20 cellular contexts compared by ENCODE assay signal in the genomic region with DNA sequence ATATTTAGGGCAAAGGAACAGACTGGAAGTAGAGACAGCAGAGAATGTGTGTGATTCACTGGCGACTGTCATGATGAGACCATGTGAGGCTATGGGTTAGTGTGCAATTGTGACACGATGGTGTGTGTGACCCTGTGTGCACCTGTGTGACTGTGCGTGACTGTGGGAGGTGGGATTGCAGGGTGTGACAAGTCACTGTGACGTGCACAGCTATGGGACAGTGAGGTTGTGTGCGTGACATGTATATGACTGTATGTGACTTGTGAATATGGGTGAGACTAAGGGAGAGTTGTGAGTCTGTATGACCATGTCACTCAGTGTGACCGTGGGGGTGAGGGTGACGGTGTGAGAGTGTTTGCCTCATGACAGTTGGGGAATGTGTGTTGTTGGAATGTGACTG. TPM values are rescaled to one million over a fixed set of nuclear protein-coding genes. Genes with fewer than 3 reads are reported as not detected.
DNase-seq lines count a peak whose midpoint lies in the region; ATAC-seq, FAIRE-seq and TF ChIP-seq lines count a peak whose summit lies in the region.
"Had no signal": no experiment of that assay in that cellular context is flagged by ENCODE, and none has a peak within 500 bp of the region (broad histone marks: within the 10 kb centered on the region; RNA-seq: fewer than 3 reads in every experiment).

No MANE protein-coding gene starts in this region.

- no peak overlapping the region for H2AK5ac ChIP-seq in trophoblast cell (ENCODE audit: low read length)

- H3K4me2 ChIP-seq in GM23338 (no peak overlapping the region), K562 (ENCODE audit: insufficient read depth, low read length) (no peak overlapping the region), trophoblast cell (ENCODE audit: low read length) (no peak overlapping the region)

- H3K27ac ChIP-seq in GM23338 (ENCODE audit: low read depth): no peak overlapping the region
- no peak overlapping the region; the same call in 2 of the 3 replicates for H3K27ac ChIP-seq in K562 (ENCODE audit: extremely low read depth, low read depth, low read length)
- H3K27ac ChIP-seq in trophoblast cell (ENCODE audit: low read depth, low read length): no peak overlapping the region
- H3K27ac ChIP-seq in left ventricle myocardium inferior (replicated peaks): no peak overlapping the region
- H3K27ac ChIP-seq: brain microvascular endothelial cell, epithelial cell of prostate, heart left ventricle had no signal

- H2BK5ac ChIP-seq in trophoblast cell (ENCODE audit: low read depth, low read length, poor library complexity): no peak overlapping the region

- no peak overlapping the region for H2BK12ac ChIP-seq in trophoblast cell (ENCODE audit: low read length)

- POLR2A ChIA-PET in K562 (lab: Yijun Ruan, JAX): no interaction called here

- H3K23ac ChIP-seq in trophoblast cell (ENCODE audit: low read length): peak overlapping the region; percentile 23

- H3K36me3 Mint-ChIP-seq in GM23338 (ENCODE audit: low read depth): no peaks in the 10 kb centered on the region; the same call in 2 of the 3 replicates
- H3K36me3 Mint-ChIP-seq: stimulated activated memory B cell treated with anti-CD40 and anti-IgM and Interleukin-4, amounts not matched to agents 10 μg/mL and 1 μg/mL and 100 μg/mL, for 72 hours had no signal

- H2AFZ ChIP-seq in GM23338 (peak overlapping the region; percentile 59; the same call in 1 of the 2 replicates), K562 (ENCODE audit: low read depth, low read length) (peak overlapping the region; percentile 35; the same call in 1 of the 2 replicates), trophoblast cell (ENCODE audit: insufficient read depth, low read length, poor library complexity) (no peak overlapping the region)

- no peak overlapping the region for H3K18ac ChIP-seq in trophoblast cell (ENCODE audit: low read length)

- H2BK120ac ChIP-seq in trophoblast cell (ENCODE audit: insufficient read depth, low read length, poor library complexity): no peak overlapping the region

- H3K9me3 ChIP-seq in K562 (replicated peaks; ENCODE audit: control insufficient read depth, insufficient read depth, low read depth, low read length) (no peaks in the 10 kb centered on the region), trophoblast cell (ENCODE audit: insufficient read depth, low read depth, low read length) (peaks cover 3% of the 10 kb centered on the region), left ventricle myocardium inferior (replicated peaks) (no peaks in the 10 kb centered on the region)
- H3K9me3 ChIP-seq: heart left ventricle had no signal

- in situ Hi-C loops in K562 (cut with MboI): no loop called here

- TF ChIP-seq RAD21 in K562 (CRISPR knock-in tag; conservative IDR thresholded peaks at IDR 0.05 in 1 of 2, IDR thresholded peaks at IDR 0.05 in 1 of 2): no peak

- TF ChIP-seq CTCF in GM23338 (conservative IDR thresholded peaks at IDR 0.05; ENCODE audit: low read depth in 2 of 2) (no peak), K562 (IDR thresholded peaks at IDR 0.05 in 2 of 3, conservative IDR thresholded peaks at IDR 0.05 in 1 of 3; ENCODE audit: insufficient read depth in 2 of 3, low read depth in 1 of 3, low read length in 3 of 3) (no peak), left ventricle myocardium inferior (IDR thresholded peaks at IDR 0.05; ENCODE audit: borderline replicate concordance) (no peak)

- H3K9me2 ChIP-seq in GM23338 (ENCODE audit: insufficient read depth): no peaks in the 10 kb centered on the region

- no peak overlapping the region for H3K4me3 ChIP-seq in GM23338
- H3K4me3 ChIP-seq in K562: no peak overlapping the region
- peak overlapping the region; percentile 25 for H3K4me3 ChIP-seq in trophoblast cell (ENCODE audit: low read depth, low read length)
- H3K4me3 ChIP-seq in left ventricle myocardium inferior: no peak overlapping the region
- H3K4me3 ChIP-seq: heart left ventricle had no signal

- H3K79me2 ChIP-seq in GM23338 (replicated peaks; ENCODE audit: insufficient read depth) (no peaks in the 10 kb centered on the region), K562 (ENCODE audit: control insufficient read depth, insufficient read depth, low read length) (peaks cover 16% of the 10 kb centered on the region), trophoblast cell (ENCODE audit: control insufficient read depth, insufficient read depth, low read length, poor library complexity) (no peaks in the 10 kb centered on the region)

- FAIRE-seq in K562 (lab: Jason Lieb, UNC): no peak

- peaks cover 25% of the 10 kb centered on the region for H3K27me3 Mint-ChIP-seq in GM23338 (ENCODE audit: insufficient read depth, low read depth, poor library complexity)

- H3K9me3 Mint-ChIP-seq in GM23338: no peaks in the 10 kb centered on the region
- H3K9me3 Mint-ChIP-seq: activated T-cell treated with anti-CD3 and anti-CD28 coated beads, Interleukin-2, amount 50 U/mL, for 4 hours; CD4-positive, alpha-beta T cell; stimulated activated memory B cell treated with anti-CD40 and anti-IgM and Interleukin-4, amounts not matched to agents 10 μg/mL and 1 μg/mL and 100 μg/mL, for 72 hours had no signal

- intact Hi-C loops in K562 (cut with micrococcal nuclease) (no loop called here), left ventricle myocardium inferior (cut with micrococcal nuclease) (no loop called here)

- CTCF ChIA-PET in K562 (lab: Yijun Ruan, JAX; ENCODE audit: low intra/inter-chr PET ratio): no interaction called here

- BruUV-seq in K562 (replicated peaks; lab: Mats Ljungman, UMichigan): no TSS peak

- peak overlapping the region in 1 of 2 experiments; percentile 9; a peak in 1 of 4 replicates for H3K9ac ChIP-seq in K562 (ENCODE audit: insufficient read depth in 1 of 2, low read depth in 2 of 2, low read length in 2 of 2)
- no peak overlapping the region for H3K9ac ChIP-seq in trophoblast cell (ENCODE audit: low read length)

- TF ChIP-seq EP300 in K562 (IDR thresholded peaks at IDR 0.05; ENCODE audit: low read length): no peak

- H3K4me1 ChIP-seq in GM23338 (ENCODE audit: insufficient read depth): peaks cover 11% of the 10 kb centered on the region; the same call in 1 of the 2 replicates
- H3K4me1 ChIP-seq in K562 (replicated peaks in 1 of 2; ENCODE audit: control insufficient read depth in 2 of 2, insufficient read depth in 2 of 2, low read length in 2 of 2): peaks cover 5 to 23% of the 10 kb centered on the region in 2 experiments; a peak in 4 of 5 replicates
- H3K4me1 ChIP-seq in trophoblast cell (ENCODE audit: control insufficient read depth in 1 of 2, insufficient read depth in 2 of 2, low read length in 2 of 2): peaks cover 8 to 12% of the 10 kb centered on the region in 2 experiments
- H3K4me1 ChIP-seq in left ventricle myocardium inferior: peaks cover 20% of the 10 kb centered on the region

- H3K9me1 ChIP-seq in K562 (ENCODE audit: control insufficient read depth, insufficient read depth, low read length): no peaks in the 10 kb centered on the region

- H3K14ac ChIP-seq in trophoblast cell (ENCODE audit: low read length): no peak overlapping the region

- H4K20me1 ChIP-seq in GM23338 (replicated peaks; ENCODE audit: insufficient read depth) (no peaks in the 10 kb centered on the region), K562 (replicated peaks; ENCODE audit: control insufficient read depth, insufficient read depth, low read length) (no peaks in the 10 kb centered on the region)

- H3K4me1 Mint-ChIP-seq in GM23338: peaks cover 12% of the 10 kb centered on the region

- DNase-seq in GM23338 (ENCODE audit: low spot score) (no peak), K562 (ENCODE audit: extremely low read depth in 1 of 4, low spot score in 3 of 4) (no peak), trophoblast cell (no peak), left ventricle myocardium inferior (no peak), NCI-H2227 treated with DMSO at 0.1 percent for 48 hours (lab: John Stamatoyannopoulos, UW) (no peak)
- DNase-seq: activated CD4-positive, alpha-beta T cell treated with anti-CD3 and anti-CD28 coated beads for 48 hours; activated T-cell treated with anti-CD3 and anti-CD28 coated beads, Interleukin-2, amount 50 U/mL, for 4 hours; brain microvascular endothelial cell; CD4-positive, alpha-beta T cell; EL; heart left ventricle; NCI-H1105; NCI-H1930; NCI-H69; stimulated activated CD4-positive, alpha-beta T cell treated with anti-CD3 and anti-CD28 coated beads, Interleukin-2, amount 100 ng/mL, for 48 hours; T-helper 1 cell had no signal

- TF ChIP-seq POLR2A in K562 (conservative IDR thresholded peaks at IDR 0.05): no peak

- no peak overlapping the region for H3K4me3 Mint-ChIP-seq in GM23338
- H3K4me3 Mint-ChIP-seq: activated T-cell treated with anti-CD3 and anti-CD28 coated beads, Interleukin-2, amount 50 U/mL, for 4 hours; CD4-positive, alpha-beta T cell; stimulated activated memory B cell treated with anti-CD40 and anti-IgM and Interleukin-4, amounts not matched to agents 10 μg/mL and 1 μg/mL and 100 μg/mL, for 72 hours had no signal

- H3K27me3 ChIP-seq in GM23338 (ENCODE audit: insufficient read depth): peaks cover 27% of the 10 kb centered on the region
- H3K27me3 ChIP-seq in K562 (ENCODE audit: control insufficient read depth in 2 of 2, insufficient read depth in 2 of 2, low read length in 2 of 2): no peaks in the 10 kb centered on the region; a peak in 1 of 5 replicates
- peaks cover 10% of the 10 kb centered on the region for H3K27me3 ChIP-seq in trophoblast cell (ENCODE audit: insufficient read depth, low read length)
- peaks cover 94% of the 10 kb centered on the region for H3K27me3 ChIP-seq in left ventricle myocardium inferior (ENCODE audit: low read depth)

- ATAC-seq in GM23338: no peak
- ATAC-seq in K562: no peak
- ATAC-seq: activated T-cell treated with anti-CD3 and anti-CD28 coated beads, Interleukin-2, amount 50 U/mL, for 4 hours; heart left ventricle; stimulated activated memory B cell treated with anti-CD40 and anti-IgM and Interleukin-4, amounts not matched to agents 10 μg/mL and 1 μg/mL and 100 μg/mL, for 72 hours had no signal

- H3F3A ChIP-seq in GM23338 (replicated peaks; ENCODE audit: low read depth): peaks cover 18% of the 10 kb centered on the region

- no peak overlapping the region for H3K27ac Mint-ChIP-seq in GM23338
- H3K27ac Mint-ChIP-seq: CD4-positive, alpha-beta T cell; stimulated activated memory B cell treated with anti-CD40 and anti-IgM and Interleukin-4, amounts not matched to agents 10 μg/mL and 1 μg/mL and 100 μg/mL, for 72 hours had no signal

- H3K4ac ChIP-seq in trophoblast cell (ENCODE audit: low read depth, low read length): no peak overlapping the region

- H4K91ac ChIP-seq in trophoblast cell (ENCODE audit: low read depth, low read length): no peak overlapping the region

- no peaks in the 10 kb centered on the region for H3K79me1 ChIP-seq in trophoblast cell (ENCODE audit: low read length)

- H3K36me3 ChIP-seq in GM23338 (ENCODE audit: insufficient read depth): no peaks in the 10 kb centered on the region
- no peaks in the 10 kb centered on the region for H3K36me3 ChIP-seq in K562 (ENCODE audit: control insufficient read depth, insufficient read depth, low read length)
- no peaks in the 10 kb centered on the region for H3K36me3 ChIP-seq in trophoblast cell (ENCODE audit: control insufficient read depth in 1 of 2, insufficient read depth in 2 of 2, low read length in 2 of 2)
- H3K36me3 ChIP-seq in left ventricle myocardium inferior: no peaks in the 10 kb centered on the region
- H3K36me3 ChIP-seq: brain microvascular endothelial cell, heart left ventricle had no signal

- H4K8ac ChIP-seq in trophoblast cell (ENCODE audit: low read depth, low read length): no peak overlapping the region

- H4K12ac ChIP-seq in trophoblast cell (ENCODE audit: low read depth, low read length): no peak overlapping the region

- WGBS in K562 (ENCODE audit: insufficient coverage, low coverage, missing lambda C conversion rate): 74% methylated on average over 7 of the region's 7 CpGs
- WGBS in trophoblast cell (ENCODE audit: extremely low coverage, insufficient coverage, insufficient read length): no CpG with 5 or more reads among the region's 7 CpGs

RNA-seq across cellular contexts. Expression of a gene that starts 3.4 kb away (rescaled TPM):
- total RNA-seq in GM23338 (2014; rRNA removed; shearing (Covaris generic)): 0.19 and 0.42 TPM in 2 replicates
- 1.2 and 1.4 TPM in 2 replicates for polyA plus RNA-seq in GM23338 (2016; fragmentation: Nextera tagmentation; extraction: Ambion mirVana)
- 167 and 311 TPM in 2 replicates for total RNA-seq in K562 (2011; cell fraction: chromatin; rRNA removed; ENCODE audit: low replicate concordance)
- total RNA-seq in K562 (2011; cell fraction: nucleolus; rRNA removed): 156 and 157 TPM in 2 replicates
- total RNA-seq in K562 (2011; cell fraction: nucleoplasm; rRNA removed): 157 and 215 TPM in 2 replicates
- 12.7 and 14.9 TPM in 2 replicates for total RNA-seq in K562 (2014; rRNA removed)
- 13.4 and 13.6 TPM in 2 replicates for total RNA-seq in K562 (2014; rRNA removed; fragmentation: Illumina TruSeq; extraction: Trizol)
- 19.6 and 19.8 TPM in 2 replicates for total RNA-seq in K562 (2015; rRNA removed; fragmentation: Illumina TruSeq; extraction: Trizol)
- total RNA-seq in K562 (2021): 21.7 and 24.4 TPM in 2 replicates
- polyA plus RNA-seq in K562 (2011; rRNA removed): 10.7 and 14.0 TPM in 2 replicates
- polyA plus RNA-seq in K562 (2011; cell fraction: cytosol; rRNA removed): 5.8 and 6.6 TPM in 2 replicates
- polyA plus RNA-seq in K562 (2011; cell fraction: nucleus; rRNA removed): 109 and 181 TPM in 2 replicates
- polyA plus RNA-seq in K562 (2012): 31.1 and 55.4 TPM in 2 replicates
- polyA plus RNA-seq in K562 (2014; fragmentation: Illumina TruSeq; extraction: Trizol): 12.7 and 16.9 TPM in 2 replicates
- polyA plus RNA-seq in K562 (2014; fragmentation: Nextera tagmentation; extraction: Ambion mirVana): 1 to 10 TPM; 2.2 to 2.5 TPM
- 26.3 and 26.8 TPM in 2 replicates for polyA plus RNA-seq in K562 (2014; rRNA removed)
- polyA minus RNA-seq in K562 (2011; rRNA and poly(A)+ RNA removed): 13.2 and 19.1 TPM in 2 replicates
- 7.3 and 11.5 TPM in 2 replicates for polyA minus RNA-seq in K562 (2011; cell fraction: cytosol; rRNA and poly(A)+ RNA removed)
- polyA minus RNA-seq in K562 (2011; cell fraction: nucleus; rRNA and poly(A)+ RNA removed): 49.4 and 54.7 TPM in 2 replicates
- polyA plus RNA-seq in trophoblast cell (2013): 0.60 and 0.99 TPM in 2 replicates
- total RNA-seq in left ventricle myocardium inferior: 4.7 TPM
- total RNA-seq: fibroblast of villous mesenchyme, RPMI7951 had no signal

RNA-seq across cellular contexts. Expression of a gene that starts 25.4 kb away (rescaled TPM):
- total RNA-seq in GM23338 (2014; rRNA removed; shearing (Covaris generic)): 28.9 and 33.9 TPM in 2 replicates
- polyA plus RNA-seq in GM23338 (2016; fragmentation: Nextera tagmentation; extraction: Ambion mirVana) (7.1 and 8.0 TPM in 2 replicates), K562 (2011; rRNA removed) (24.8 and 42.3 TPM in 2 replicates), K562 (2014; fragmentation: Illumina TruSeq; extraction: Trizol) (30.7 and 40.9 TPM in 2 replicates), K562 (2014; fragmentation: Nextera tagmentation; extraction: Ambion mirVana) (1 to 10 TPM; 2.6 to 2.7 TPM), K562 (2014; rRNA removed) (50.9 and 53.9 TPM in 2 replicates)
- 111 and 247 TPM in 2 replicates for total RNA-seq in K562 (2011; cell fraction: chromatin; rRNA removed; ENCODE audit: low replicate concordance)
- 153 and 167 TPM in 2 replicates for total RNA-seq in K562 (2011; cell fraction: nucleolus; rRNA removed)
- 116 and 121 TPM in 2 replicates for total RNA-seq in K562 (2011; cell fraction: nucleoplasm; rRNA removed)
- total RNA-seq in K562 (2014; rRNA removed) (38.8 and 45.0 TPM in 2 replicates), K562 (2014; rRNA removed; fragmentation: Illumina TruSeq; extraction: Trizol) (13.0 and 16.7 TPM in 2 replicates), K562 (2015; rRNA removed; fragmentation: Illumina TruSeq; extraction: Trizol) (19.6 and 21.6 TPM in 2 replicates), K562 (2021) (56.3 and 69.6 TPM in 2 replicates), left ventricle myocardium inferior (48.4 TPM)
- 33.6 and 35.3 TPM in 2 replicates for polyA plus RNA-seq in K562 (2011; cell fraction: cytosol; rRNA removed)
- 183 and 277 TPM in 2 replicates for polyA plus RNA-seq in K562 (2011; cell fraction: nucleus; rRNA removed)
- 52.0 and 83.3 TPM in 2 replicates for polyA plus RNA-seq in K562 (2012)
- polyA minus RNA-seq in K562 (2011; rRNA and poly(A)+ RNA removed): 17.6 and 20.1 TPM in 2 replicates
- polyA minus RNA-seq in K562 (2011; cell fraction: cytosol; rRNA and poly(A)+ RNA removed): 23.7 and 26.5 TPM in 2 replicates
- polyA minus RNA-seq in K562 (2011; cell fraction: nucleus; rRNA and poly(A)+ RNA removed): 41.0 and 43.9 TPM in 2 replicates
- polyA plus RNA-seq in trophoblast cell (2013): 15.0 and 16.5 TPM in 2 replicates

RNA-seq across cellular contexts. Expression of a gene that starts 27.2 kb away (rescaled TPM):
- total RNA-seq in GM23338 (2014; rRNA removed; shearing (Covaris generic)): 169 and 226 TPM in 2 replicates
- polyA plus RNA-seq in GM23338 (2016; fragmentation: Nextera tagmentation; extraction: Ambion mirVana) (1,375 and 1,400 TPM in 2 replicates), K562 (2011; rRNA removed) (1,538 and 1,599 TPM in 2 replicates), K562 (2014; fragmentation: Illumina TruSeq; extraction: Trizol) (781 and 861 TPM in 2 replicates), K562 (2014; fragmentation: Nextera tagmentation; extraction: Ambion mirVana) (1,000 to 10,000 TPM; 3,747 to 4,411 TPM), K562 (2014; rRNA removed) (1,021 and 1,290 TPM in 2 replicates)
- total RNA-seq in K562 (2011; cell fraction: chromatin; rRNA removed; ENCODE audit: low replicate concordance): 50.0 and 52.6 TPM in 2 replicates
- 163 and 171 TPM in 2 replicates for total RNA-seq in K562 (2011; cell fraction: nucleolus; rRNA removed)
- 148 and 206 TPM in 2 replicates for total RNA-seq in K562 (2011; cell fraction: nucleoplasm; rRNA removed)
- total RNA-seq in K562 (2014; rRNA removed) (1,029 and 1,092 TPM in 2 replicates), K562 (2014; rRNA removed; fragmentation: Illumina TruSeq; extraction: Trizol) (793 and 886 TPM in 2 replicates), K562 (2015; rRNA removed; fragmentation: Illumina TruSeq; extraction: Trizol) (677 and 728 TPM in 2 replicates), K562 (2021) (1,103 and 1,199 TPM in 2 replicates), left ventricle myocardium inferior (249 TPM)
- 691 and 802 TPM in 2 replicates for polyA plus RNA-seq in K562 (2011; cell fraction: cytosol; rRNA removed)
- 342 and 554 TPM in 2 replicates for polyA plus RNA-seq in K562 (2011; cell fraction: nucleus; rRNA removed)
- 738 and 818 TPM in 2 replicates for polyA plus RNA-seq in K562 (2012)
- polyA minus RNA-seq in K562 (2011; rRNA and poly(A)+ RNA removed): 280 and 301 TPM in 2 replicates
- 111 and 125 TPM in 2 replicates for polyA minus RNA-seq in K562 (2011; cell fraction: cytosol; rRNA and poly(A)+ RNA removed)
- polyA minus RNA-seq in K562 (2011; cell fraction: nucleus; rRNA and poly(A)+ RNA removed): 38.4 and 110 TPM in 2 replicates
- polyA plus RNA-seq in trophoblast cell (2013): 1,318 and 1,337 TPM in 2 replicates

RNA-seq across cellular contexts. Expression of a gene that starts 27.9 kb away (rescaled TPM):
- total RNA-seq in GM23338 (2014; rRNA removed; shearing (Covaris generic)): 23.0 and 26.2 TPM in 2 replicates
- polyA plus RNA-seq in GM23338 (2016; fragmentation: Nextera tagmentation; extraction: Ambion mirVana) (8.6 and 10.6 TPM in 2 replicates), K562 (2011; rRNA removed) (12.7 and 24.3 TPM in 2 replicates), K562 (2014; fragmentation: Illumina TruSeq; extraction: Trizol) (14.2 and 17.9 TPM in 2 replicates), K562 (2014; fragmentation: Nextera tagmentation; extraction: Ambion mirVana) (1 to 10 TPM in 1 of 2 experiments, under 1 TPM in 1; 0.99 to 1.6 TPM), K562 (2014; rRNA removed) (21.1 and 25.9 TPM in 2 replicates)
- total RNA-seq in K562 (2011; cell fraction: chromatin; rRNA removed; ENCODE audit: low replicate concordance): 21.6 and 47.1 TPM in 2 replicates
- 66.6 and 72.4 TPM in 2 replicates for total RNA-seq in K562 (2011; cell fraction: nucleolus; rRNA removed)
- 43.8 and 47.6 TPM in 2 replicates for total RNA-seq in K562 (2011; cell fraction: nucleoplasm; rRNA removed)
- total RNA-seq in K562 (2014; rRNA removed) (22.3 and 25.1 TPM in 2 replicates), K562 (2014; rRNA removed; fragmentation: Illumina TruSeq; extraction: Trizol) (7.2 and 9.2 TPM in 2 replicates), K562 (2015; rRNA removed; fragmentation: Illumina TruSeq; extraction: Trizol) (7.4 and 7.5 TPM in 2 replicates), K562 (2021) (29.4 and 31.3 TPM in 2 replicates), left ventricle myocardium inferior (2.2 TPM)
- polyA plus RNA-seq in K562 (2011; cell fraction: cytosol; rRNA removed): 28.9 and 37.9 TPM in 2 replicates
- 66.3 and 85.9 TPM in 2 replicates for polyA plus RNA-seq in K562 (2011; cell fraction: nucleus; rRNA removed)
- polyA plus RNA-seq in K562 (2012): 19.5 and 24.1 TPM in 2 replicates
- 8.8 and 10.7 TPM in 2 replicates for polyA minus RNA-seq in K562 (2011; rRNA and poly(A)+ RNA removed)
- 13.4 and 16.7 TPM in 2 replicates for polyA minus RNA-seq in K562 (2011; cell fraction: cytosol; rRNA and poly(A)+ RNA removed)
- 11.1 and 12.7 TPM in 2 replicates for polyA minus RNA-seq in K562 (2011; cell fraction: nucleus; rRNA and poly(A)+ RNA removed)
- 10.0 and 10.1 TPM in 2 replicates for polyA plus RNA-seq in trophoblast cell (2013)
